In the genomic region with DNA sequence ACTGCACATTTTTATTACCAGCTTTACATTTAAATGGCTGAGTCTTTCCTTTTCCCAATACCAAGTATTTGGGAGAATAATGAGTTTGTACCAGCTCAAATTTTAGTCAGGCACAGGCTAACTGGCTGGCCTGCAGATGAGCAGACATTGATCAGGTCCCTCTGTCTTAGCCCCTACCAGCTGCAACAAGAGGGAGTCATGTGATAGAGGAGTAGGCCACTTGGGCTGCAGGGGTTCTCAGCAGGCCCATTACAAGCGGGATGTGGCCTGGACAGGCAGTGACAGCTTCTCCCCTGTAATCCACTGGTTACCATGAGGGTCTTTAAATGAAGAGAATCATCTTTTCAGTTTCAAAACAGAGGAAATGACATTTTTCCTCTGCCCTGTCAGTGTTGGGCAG, we compare ENCODE assay signal across 2 cellular contexts.
TF ChIP-seq lines count a peak whose summit lies in the region.

No MANE protein-coding gene starts in this region.

TF ChIP-seq in GM23338, 12 proteins besides CTCF, POLR2A, EP300 and RAD21 (continues in another document):
- TF ChIP-seq CREB1 (CRISPR knock-in tag; IDR thresholded peaks at IDR 0.05; ENCODE audit: low read depth) (no peak), JUNB (IDR thresholded peaks at IDR 0.05; ENCODE audit: unreplicated experiment) (no peak), STAT1 (IDR thresholded peaks at IDR 0.05; ENCODE audit: unreplicated experiment) (no peak), POLR2AphosphoS5 (IDR thresholded peaks at IDR 0.05; ENCODE audit: low read depth) (no peak), NANOG (IDR thresholded peaks at IDR 0.05; ENCODE audit: borderline replicate concordance) (no peak), EZH2 (IDR thresholded peaks at IDR 0.05; ENCODE audit: low read depth, unreplicated experiment) (no peak), ZNF114 (CRISPR knock-in tag; IDR thresholded peaks at IDR 0.05) (no peak)
- TF ChIP-seq, protein P1, sequence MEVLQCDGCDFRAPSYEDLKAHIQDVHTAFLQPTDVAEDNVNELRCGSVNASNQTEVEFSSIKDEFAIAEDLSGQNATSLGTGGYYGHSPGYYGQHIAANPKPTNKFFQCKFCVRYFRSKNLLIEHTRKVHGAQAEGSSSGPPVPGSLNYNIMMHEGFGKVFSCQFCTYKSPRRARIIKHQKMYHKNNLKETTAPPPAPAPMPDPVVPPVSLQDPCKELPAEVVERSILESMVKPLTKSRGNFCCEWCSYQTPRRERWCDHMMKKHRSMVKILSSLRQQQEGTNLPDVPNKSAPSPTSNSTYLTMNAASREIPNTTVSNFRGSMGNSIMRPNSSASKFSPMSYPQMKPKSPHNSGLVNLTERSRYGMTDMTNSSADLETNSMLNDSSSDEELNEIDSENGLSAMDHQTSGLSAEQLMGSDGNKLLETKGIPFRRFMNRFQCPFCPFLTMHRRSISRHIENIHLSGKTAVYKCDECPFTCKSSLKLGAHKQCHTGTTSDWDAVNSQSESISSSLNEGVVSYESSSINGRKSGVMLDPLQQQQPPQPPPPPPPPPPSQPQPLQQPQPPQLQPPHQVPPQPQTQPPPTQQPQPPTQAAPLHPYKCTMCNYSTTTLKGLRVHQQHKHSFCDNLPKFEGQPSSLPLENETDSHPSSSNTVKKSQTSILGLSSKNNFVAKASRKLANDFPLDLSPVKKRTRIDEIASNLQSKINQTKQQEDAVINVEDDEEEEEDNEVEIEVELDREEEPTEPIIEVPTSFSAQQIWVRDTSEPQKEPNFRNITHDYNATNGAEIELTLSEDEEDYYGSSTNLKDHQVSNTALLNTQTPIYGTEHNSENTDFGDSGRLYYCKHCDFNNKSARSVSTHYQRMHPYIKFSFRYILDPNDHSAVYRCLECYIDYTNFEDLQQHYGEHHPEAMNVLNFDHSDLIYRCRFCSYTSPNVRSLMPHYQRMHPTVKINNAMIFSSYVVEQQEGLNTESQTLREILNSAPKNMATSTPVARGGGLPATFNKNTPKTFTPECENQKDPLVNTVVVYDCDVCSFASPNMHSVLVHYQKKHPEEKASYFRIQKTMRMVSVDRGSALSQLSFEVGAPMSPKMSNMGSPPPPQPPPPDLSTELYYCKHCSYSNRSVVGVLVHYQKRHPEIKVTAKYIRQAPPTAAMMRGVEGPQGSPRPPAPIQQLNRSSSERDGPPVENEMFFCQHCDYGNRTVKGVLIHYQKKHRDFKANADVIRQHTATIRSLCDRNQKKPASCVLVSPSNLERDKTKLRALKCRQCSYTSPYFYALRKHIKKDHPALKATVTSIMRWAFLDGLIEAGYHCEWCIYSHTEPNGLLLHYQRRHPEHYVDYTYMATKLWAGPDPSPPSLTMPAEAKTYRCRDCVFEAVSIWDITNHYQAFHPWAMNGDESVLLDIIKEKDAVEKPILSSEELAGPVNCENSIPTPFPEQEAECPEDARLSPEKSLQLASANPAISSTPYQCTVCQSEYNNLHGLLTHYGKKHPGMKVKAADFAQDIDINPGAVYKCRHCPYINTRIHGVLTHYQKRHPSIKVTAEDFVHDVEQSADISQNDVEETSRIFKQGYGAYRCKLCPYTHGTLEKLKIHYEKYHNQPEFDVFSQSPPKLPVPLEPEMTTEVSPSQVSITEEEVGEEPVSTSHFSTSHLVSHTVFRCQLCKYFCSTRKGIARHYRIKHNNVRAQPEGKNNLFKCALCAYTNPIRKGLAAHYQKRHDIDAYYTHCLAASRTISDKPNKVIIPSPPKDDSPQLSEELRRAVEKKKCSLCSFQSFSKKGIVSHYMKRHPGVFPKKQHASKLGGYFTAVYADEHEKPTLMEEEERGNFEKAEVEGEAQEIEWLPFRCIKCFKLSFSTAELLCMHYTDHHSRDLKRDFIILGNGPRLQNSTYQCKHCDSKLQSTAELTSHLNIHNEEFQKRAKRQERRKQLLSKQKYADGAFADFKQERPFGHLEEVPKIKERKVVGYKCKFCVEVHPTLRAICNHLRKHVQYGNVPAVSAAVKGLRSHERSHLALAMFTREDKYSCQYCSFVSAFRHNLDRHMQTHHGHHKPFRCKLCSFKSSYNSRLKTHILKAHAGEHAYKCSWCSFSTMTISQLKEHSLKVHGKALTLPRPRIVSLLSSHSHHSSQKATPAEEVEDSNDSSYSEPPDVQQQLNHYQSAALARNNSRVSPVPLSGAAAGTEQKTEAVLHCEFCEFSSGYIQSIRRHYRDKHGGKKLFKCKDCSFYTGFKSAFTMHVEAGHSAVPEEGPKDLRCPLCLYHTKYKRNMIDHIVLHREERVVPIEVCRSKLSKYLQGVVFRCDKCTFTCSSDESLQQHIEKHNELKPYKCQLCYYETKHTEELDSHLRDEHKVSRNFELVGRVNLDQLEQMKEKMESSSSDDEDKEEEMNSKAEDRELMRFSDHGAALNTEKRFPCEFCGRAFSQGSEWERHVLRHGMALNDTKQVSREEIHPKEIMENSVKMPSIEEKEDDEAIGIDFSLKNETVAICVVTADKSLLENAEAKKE (CRISPR knock-in tag; IDR thresholded peaks at IDR 0.05): no peak
- TF ChIP-seq, protein P2, sequence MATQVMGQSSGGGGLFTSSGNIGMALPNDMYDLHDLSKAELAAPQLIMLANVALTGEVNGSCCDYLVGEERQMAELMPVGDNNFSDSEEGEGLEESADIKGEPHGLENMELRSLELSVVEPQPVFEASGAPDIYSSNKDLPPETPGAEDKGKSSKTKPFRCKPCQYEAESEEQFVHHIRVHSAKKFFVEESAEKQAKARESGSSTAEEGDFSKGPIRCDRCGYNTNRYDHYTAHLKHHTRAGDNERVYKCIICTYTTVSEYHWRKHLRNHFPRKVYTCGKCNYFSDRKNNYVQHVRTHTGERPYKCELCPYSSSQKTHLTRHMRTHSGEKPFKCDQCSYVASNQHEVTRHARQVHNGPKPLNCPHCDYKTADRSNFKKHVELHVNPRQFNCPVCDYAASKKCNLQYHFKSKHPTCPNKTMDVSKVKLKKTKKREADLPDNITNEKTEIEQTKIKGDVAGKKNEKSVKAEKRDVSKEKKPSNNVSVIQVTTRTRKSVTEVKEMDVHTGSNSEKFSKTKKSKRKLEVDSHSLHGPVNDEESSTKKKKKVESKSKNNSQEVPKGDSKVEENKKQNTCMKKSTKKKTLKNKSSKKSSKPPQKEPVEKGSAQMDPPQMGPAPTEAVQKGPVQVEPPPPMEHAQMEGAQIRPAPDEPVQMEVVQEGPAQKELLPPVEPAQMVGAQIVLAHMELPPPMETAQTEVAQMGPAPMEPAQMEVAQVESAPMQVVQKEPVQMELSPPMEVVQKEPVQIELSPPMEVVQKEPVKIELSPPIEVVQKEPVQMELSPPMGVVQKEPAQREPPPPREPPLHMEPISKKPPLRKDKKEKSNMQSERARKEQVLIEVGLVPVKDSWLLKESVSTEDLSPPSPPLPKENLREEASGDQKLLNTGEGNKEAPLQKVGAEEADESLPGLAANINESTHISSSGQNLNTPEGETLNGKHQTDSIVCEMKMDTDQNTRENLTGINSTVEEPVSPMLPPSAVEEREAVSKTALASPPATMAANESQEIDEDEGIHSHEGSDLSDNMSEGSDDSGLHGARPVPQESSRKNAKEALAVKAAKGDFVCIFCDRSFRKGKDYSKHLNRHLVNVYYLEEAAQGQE (IDR thresholded peaks at IDR 0.05; ENCODE audit: unreplicated experiment): no peak
- TF ChIP-seq, protein P3, sequence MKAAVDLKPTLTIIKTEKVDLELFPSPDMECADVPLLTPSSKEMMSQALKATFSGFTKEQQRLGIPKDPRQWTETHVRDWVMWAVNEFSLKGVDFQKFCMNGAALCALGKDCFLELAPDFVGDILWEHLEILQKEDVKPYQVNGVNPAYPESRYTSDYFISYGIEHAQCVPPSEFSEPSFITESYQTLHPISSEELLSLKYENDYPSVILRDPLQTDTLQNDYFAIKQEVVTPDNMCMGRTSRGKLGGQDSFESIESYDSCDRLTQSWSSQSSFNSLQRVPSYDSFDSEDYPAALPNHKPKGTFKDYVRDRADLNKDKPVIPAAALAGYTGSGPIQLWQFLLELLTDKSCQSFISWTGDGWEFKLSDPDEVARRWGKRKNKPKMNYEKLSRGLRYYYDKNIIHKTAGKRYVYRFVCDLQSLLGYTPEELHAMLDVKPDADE (IDR thresholded peaks at IDR 0.05): no peak

TF ChIP-seq in WTC11, 78 proteins besides CTCF, POLR2A, EP300 and RAD21:
- TF ChIP-seq, protein P4, sequence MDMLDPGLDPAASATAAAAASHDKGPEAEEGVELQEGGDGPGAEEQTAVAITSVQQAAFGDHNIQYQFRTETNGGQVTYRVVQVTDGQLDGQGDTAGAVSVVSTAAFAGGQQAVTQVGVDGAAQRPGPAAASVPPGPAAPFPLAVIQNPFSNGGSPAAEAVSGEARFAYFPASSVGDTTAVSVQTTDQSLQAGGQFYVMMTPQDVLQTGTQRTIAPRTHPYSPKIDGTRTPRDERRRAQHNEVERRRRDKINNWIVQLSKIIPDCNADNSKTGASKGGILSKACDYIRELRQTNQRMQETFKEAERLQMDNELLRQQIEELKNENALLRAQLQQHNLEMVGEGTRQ (CRISPR knock-in tag; IDR thresholded peaks at IDR 0.05): peak; percentile 57
- TF ChIP-seq PRRX2 (CRISPR knock-in tag; IDR thresholded peaks at IDR 0.05): no peak
- TF ChIP-seq ZBTB21 (CRISPR knock-in tag; IDR thresholded peaks at IDR 0.05; ENCODE audit: borderline replicate concordance): no peak
- TF ChIP-seq, protein P5, sequence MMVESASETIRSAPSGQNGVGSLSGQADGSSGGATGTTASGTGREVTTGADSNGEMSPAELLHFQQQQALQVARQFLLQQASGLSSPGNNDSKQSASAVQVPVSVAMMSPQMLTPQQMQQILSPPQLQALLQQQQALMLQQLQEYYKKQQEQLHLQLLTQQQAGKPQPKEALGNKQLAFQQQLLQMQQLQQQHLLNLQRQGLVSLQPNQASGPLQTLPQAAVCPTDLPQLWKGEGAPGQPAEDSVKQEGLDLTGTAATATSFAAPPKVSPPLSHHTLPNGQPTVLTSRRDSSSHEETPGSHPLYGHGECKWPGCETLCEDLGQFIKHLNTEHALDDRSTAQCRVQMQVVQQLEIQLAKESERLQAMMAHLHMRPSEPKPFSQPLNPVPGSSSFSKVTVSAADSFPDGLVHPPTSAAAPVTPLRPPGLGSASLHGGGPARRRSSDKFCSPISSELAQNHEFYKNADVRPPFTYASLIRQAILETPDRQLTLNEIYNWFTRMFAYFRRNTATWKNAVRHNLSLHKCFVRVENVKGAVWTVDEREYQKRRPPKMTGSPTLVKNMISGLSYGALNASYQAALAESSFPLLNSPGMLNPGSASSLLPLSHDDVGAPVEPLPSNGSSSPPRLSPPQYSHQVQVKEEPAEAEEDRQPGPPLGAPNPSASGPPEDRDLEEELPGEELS (CRISPR knock-in tag; IDR thresholded peaks at IDR 0.05): no peak
- TF ChIP-seq, protein P6, sequence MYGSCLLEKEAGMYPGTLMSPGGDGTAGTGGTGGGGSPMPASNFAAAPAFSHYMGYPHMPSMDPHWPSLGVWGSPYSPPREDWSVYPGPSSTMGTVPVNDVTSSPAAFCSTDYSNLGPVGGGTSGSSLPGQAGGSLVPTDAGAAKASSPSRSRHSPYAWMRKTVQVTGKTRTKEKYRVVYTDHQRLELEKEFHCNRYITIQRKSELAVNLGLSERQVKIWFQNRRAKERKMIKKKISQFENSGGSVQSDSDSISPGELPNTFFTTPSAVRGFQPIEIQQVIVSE (CRISPR knock-in tag; IDR thresholded peaks at IDR 0.05; ENCODE audit: borderline replicate concordance): no peak
- TF ChIP-seq, protein P7, sequence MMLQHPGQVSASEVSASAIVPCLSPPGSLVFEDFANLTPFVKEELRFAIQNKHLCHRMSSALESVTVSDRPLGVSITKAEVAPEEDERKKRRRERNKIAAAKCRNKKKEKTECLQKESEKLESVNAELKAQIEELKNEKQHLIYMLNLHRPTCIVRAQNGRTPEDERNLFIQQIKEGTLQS (CRISPR knock-in tag; conservative IDR thresholded peaks at IDR 0.05): no peak
